Comparison of ENCODE assay signal across 1 cellular context in genomic region chr10:17510242-17510908, GRCh38.
TF ChIP-seq lines count a peak whose summit lies in the region.

No MANE protein-coding gene starts in this region.

TF ChIP-seq in GM12878, 131 proteins besides CTCF, POLR2A, EP300 and RAD21 (continued from another document):
- no peak for TF ChIP-seq E2F4 (IDR thresholded peaks at IDR 0.05; ENCODE audit: low read depth, low read length)
- TF ChIP-seq SREBF2 (IDR thresholded peaks at IDR 0.05; ENCODE audit: low read length) = no peak
- no peak for TF ChIP-seq ZNF622 (IDR thresholded peaks at IDR 0.05)
- no peak; the same call in 1 of the 2 replicates for TF ChIP-seq BACH1 (IDR thresholded peaks at IDR 0.05; ENCODE audit: borderline replicate concordance)
- no peak for TF ChIP-seq TCF7 (IDR thresholded peaks at IDR 0.05; ENCODE audit: borderline replicate concordance)
- TF ChIP-seq POLR2AphosphoS5 (IDR thresholded peaks at IDR 0.05; ENCODE audit: low read length) = no peak
- no peak for TF ChIP-seq MYC (IDR thresholded peaks at IDR 0.05; ENCODE audit: insufficient read depth, insufficient read length, insufficient replicate concordance, low read length, severe bottlenecking)
- TF ChIP-seq SPI1 (IDR thresholded peaks at IDR 0.05; ENCODE audit: borderline replicate concordance, insufficient read depth, low read depth, low read length) = no peak
- TF ChIP-seq EED (IDR thresholded peaks at IDR 0.05; ENCODE audit: low read depth) = peak; percentile 69
- TF ChIP-seq ESRRA (IDR thresholded peaks at IDR 0.05; ENCODE audit: low read length) = no peak
